ENCODE assay signal across 25 cellular contexts in genomic region chr1:198845851-198846250, GRCh38.
DNase-seq lines count a peak whose midpoint lies in the region; ATAC-seq and TF ChIP-seq lines count a peak whose summit lies in the region.
"Had no signal": no experiment of that assay in that cellular context is flagged by ENCODE, and none has a peak within 500 bp of the region (broad histone marks: within the 10 kb centered on the region; RNA-seq: fewer than 3 reads in every experiment).

No MANE protein-coding gene starts in this region.

- no peak for TF ChIP-seq CTCF in fibroblast of mammary gland (conservative IDR thresholded peaks at IDR 0.05; ENCODE audit: control insufficient read depth, insufficient read depth, low read depth, low read length)
- no peak for TF ChIP-seq CTCF in smooth muscle cell (IDR thresholded peaks at IDR 0.05; ENCODE audit: borderline replicate concordance, insufficient read depth, poor library complexity, severe bottlenecking)
- no peak for TF ChIP-seq CTCF in testis (IDR thresholded peaks at IDR 0.05)

- TF ChIP-seq POLR2A in testis (IDR thresholded peaks at IDR 0.05) = no peak

- no peak overlapping the region for H2AFZ ChIP-seq in smooth muscle cell (ENCODE audit: low read depth)

- ATAC-seq in HG03460 (IDR thresholded peaks at IDR 0.05; ENCODE audit: unreplicated experiment) = no peak
- ATAC-seq: activated naive CD8-positive, alpha-beta T cell treated with anti-CD3 and anti-CD28 coated beads, Interleukin-2, amount 50 U/mL, for 24 hours; activated T-cell treated with anti-CD3 and anti-CD28 coated beads, Interleukin-2, amount 50 U/mL, for 72 hours; body of pancreas; left ventricle myocardium superior; psoas muscle; stimulated activated memory B cell treated with anti-CD40 and anti-IgM and Interleukin-4, amounts not matched to agents 10 μg/mL and 1 μg/mL and 100 μg/mL, for 72 hours; upper lobe of right lung had no signal

- H3K4me3 ChIP-seq in fibroblast of mammary gland (ENCODE audit: control insufficient read depth, low read depth, low read length) (no peak overlapping the region), smooth muscle cell (no peak overlapping the region), testis (no peak overlapping the region)
- H3K4me3 ChIP-seq: body of pancreas, psoas muscle, upper lobe of right lung had no signal

- intact Hi-C loops in testis (cut with DNase I; ENCODE audit: low total_unique reads) = no loop called here

- peaks cover 55% of the 10 kb centered on the region for H4K20me1 ChIP-seq in smooth muscle cell (ENCODE audit: low read depth)

- 68% methylated on average over 4 of the region's 4 CpGs for WGBS in smooth muscle cell (ENCODE audit: low lambda C conversion rate)
- WGBS in testis, 2 donors = 71 to 90% methylated on average over 4 of the region's 4 CpGs

- DNase-seq in HT1080 (ENCODE audit: low read depth) (peak; percentile 66), amniotic epithelial cell (ENCODE audit: low read depth) (peak; percentile 50), fibroblast of mammary gland (ENCODE audit: low read depth) (peak; percentile 57), smooth muscle cell (lab: John Stamatoyannopoulos, UW; ENCODE audit: unreplicated experiment) (no peak), testis (no peak)
- DNase-seq in stimulated activated CD4-positive, alpha-beta T cell treated with anti-CD3 and anti-CD28 coated beads, Interleukin-4, amount 100 ng/mL, for 24 hours = no peak
- DNase-seq: activated CD4-positive, alpha-beta memory T cell treated with anti-CD3 and anti-CD28 coated beads for 36 hours; activated naive CD4-positive, alpha-beta T cell; activated naive CD8-positive, alpha-beta T cell treated with anti-CD3 and anti-CD28 coated beads, Interleukin-2, amount 50 U/mL, for 24 hours; activated T-cell treated with anti-CD3 and anti-CD28 coated beads, Interleukin-2, amount 50 U/mL, for 72 hours; body of pancreas; Caco-2; DMS53; left ventricle myocardium superior; NCI-H1436 treated with DMSO at 0.1 percent for 48 hours; NCI-H2107; NCI-H82; psoas muscle; stimulated activated CD4-positive, alpha-beta T cell treated with anti-CD3 and anti-CD28 coated beads, Interleukin-15, amount 100 ng/mL, for 24 hours; upper lobe of right lung had no signal

- H3K9me3 ChIP-seq in smooth muscle cell (replicated peaks; ENCODE audit: low read depth) = no peaks in the 10 kb centered on the region
- H3K9me3 ChIP-seq in testis = no peaks in the 10 kb centered on the region
- H3K9me3 ChIP-seq: body of pancreas, Caco-2, neutrophil, psoas muscle, upper lobe of right lung had no signal

- H3K4me1 ChIP-seq in smooth muscle cell (ENCODE audit: low read depth) (no peaks in the 10 kb centered on the region), testis (no peaks in the 10 kb centered on the region)
- H3K4me1 ChIP-seq: body of pancreas, Caco-2, upper lobe of right lung had no signal

- no peak overlapping the region for H3K4me2 ChIP-seq in smooth muscle cell

- H3F3A ChIP-seq in smooth muscle cell (ENCODE audit: low read depth) = peaks cover 37% of the 10 kb centered on the region

- no peak overlapping the region for H3K9ac ChIP-seq in smooth muscle cell (ENCODE audit: low read depth)

- H3K27me3 ChIP-seq in smooth muscle cell (ENCODE audit: low read depth) (no peaks in the 10 kb centered on the region), testis (no peaks in the 10 kb centered on the region)
- H3K27me3 ChIP-seq: body of pancreas, neutrophil, upper lobe of right lung had no signal

- H3K79me2 ChIP-seq in smooth muscle cell (ENCODE audit: low read depth) = peaks cover 40% of the 10 kb centered on the region

- peaks cover 20% of the 10 kb centered on the region for H3K36me3 ChIP-seq in smooth muscle cell (ENCODE audit: low read depth)
- H3K36me3 ChIP-seq in testis (ENCODE audit: low read depth, missing control alignments) = no peaks in the 10 kb centered on the region
- H3K36me3 ChIP-seq: neutrophil, upper lobe of right lung had no signal

- H3K27ac ChIP-seq in smooth muscle cell (ENCODE audit: low read depth) = peak overlapping the region; percentile 37
- H3K27ac ChIP-seq in testis = no peak overlapping the region
- H3K27ac ChIP-seq: body of pancreas, C4-2B, neutrophil, psoas muscle, RWPE1, upper lobe of right lung had no signal

Comparison
In these comparisons a context has a peak if more than half of its experiments do, and no peak if none do; other contexts are left out.
1. DNase-seq: peak in HT1080 (single experiment), amniotic epithelial cell (single experiment) and fibroblast of mammary gland (single experiment); none in smooth muscle cell (single experiment), stimulated activated CD4-positive, alpha-beta T cell treated with anti-CD3 and anti-CD28 coated beads, Interleukin-4, amount 100 ng/mL, for 24 hours (single experiment) and testis (single experiment).